ENCODE assay signal across 18 cellular contexts in the genomic region with DNA sequence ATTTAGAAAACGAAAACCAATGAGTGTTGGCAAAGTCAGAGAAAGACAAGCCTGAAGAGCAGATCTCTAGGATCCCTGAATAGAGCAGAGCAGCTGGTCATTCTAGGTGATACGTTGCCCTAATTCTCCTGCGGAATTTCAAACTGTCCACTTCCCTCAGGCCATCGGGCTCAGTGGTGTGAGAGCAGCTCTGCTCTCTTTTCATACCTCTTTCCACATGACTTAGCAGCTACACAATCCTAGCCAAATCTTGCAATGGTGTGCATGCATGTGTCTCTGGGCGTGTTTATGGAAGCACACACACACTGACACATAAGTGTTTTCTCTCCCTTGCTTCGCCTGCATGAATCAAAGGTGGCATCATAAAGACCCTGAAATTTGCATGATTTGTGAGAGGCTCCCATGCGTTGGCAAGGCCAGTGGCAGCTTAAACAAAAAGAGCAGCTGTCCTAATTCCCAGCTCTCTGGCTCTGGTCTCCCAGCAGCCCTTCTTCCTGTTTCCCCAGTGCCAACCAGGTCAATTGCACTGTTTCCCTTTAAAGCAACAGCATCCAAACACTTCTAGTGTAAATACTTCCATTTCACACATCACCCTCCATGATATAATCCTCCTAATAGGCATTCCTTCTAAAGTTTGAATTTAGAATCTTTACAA.
DNase-seq lines count a peak whose midpoint lies in the region; ATAC-seq, FAIRE-seq and TF ChIP-seq lines count a peak whose summit lies in the region.
"Had no signal": no experiment of that assay in that cellular context is flagged by ENCODE, and none has a peak within 500 bp of the region (broad histone marks: within the 10 kb centered on the region; RNA-seq: fewer than 3 reads in every experiment).

No MANE protein-coding gene starts in this region.

- TF ChIP-seq POLR2A in H1 (IDR thresholded peaks at IDR 0.05; ENCODE audit: control extremely low read depth in 1 of 2, low read depth in 2 of 2, low read length in 2 of 2): no peak

- TF ChIP-seq RAD21 in H1 (IDR thresholded peaks at IDR 0.05 in 1 of 2, conservative IDR thresholded peaks at IDR 0.05 in 1 of 2; ENCODE audit: low read depth in 2 of 2, low read length in 2 of 2): no peak

- H3K9me3 ChIP-seq in H1 (ENCODE audit: insufficient read depth in 2 of 2, low read depth in 1 of 2, low read length in 1 of 2) (no peaks in the 10 kb centered on the region), trophoblast cell (ENCODE audit: insufficient read depth, low read depth, low read length) (no peaks in the 10 kb centered on the region), left lung (no peaks in the 10 kb centered on the region)
- H3K9me3 ChIP-seq: gastroesophageal sphincter, right lobe of liver, testis had no signal

- H2BK120ac ChIP-seq in H1 (replicated peaks; ENCODE audit: low read depth, low read length) (no peak overlapping the region), trophoblast cell (ENCODE audit: insufficient read depth, low read length, poor library complexity) (no peak overlapping the region)

- H3K4ac ChIP-seq in H1 (replicated peaks; ENCODE audit: insufficient read length, low read depth, low read length) (no peak overlapping the region), trophoblast cell (ENCODE audit: low read depth, low read length) (no peak overlapping the region)

- peak; percentile 8 for DNase-seq in ELF-1 (ENCODE audit: low read depth, low spot score)
- DNase-seq in NCI-H526 treated with DMSO at 0.1 percent for 48 hours (lab: John Stamatoyannopoulos, UW): peak; percentile 76
- no peak for DNase-seq in H1 (ENCODE audit: low read depth in 1 of 2, low spot score in 2 of 2)
- DNase-seq in trophoblast cell: peak; percentile 70 to 84
- DNase-seq in iPS-NIHi11 (ENCODE audit: low spot score): no peak
- DNase-seq in left lung: no peak
- no peak for DNase-seq in NCI-H1417 treated with DMSO at 0.1 percent for 48 hours (lab: John Stamatoyannopoulos, UW)
- DNase-seq: activated CD4-positive, alpha-beta T cell treated with anti-CD3 and anti-CD28 coated beads for 4 hours; activated CD8-positive, alpha-beta memory T cell treated with anti-CD3 and anti-CD28 coated beads, Interleukin-2, amount 50 U/mL, for 4 hours; CD8-positive, alpha-beta T cell; central memory CD4-positive, alpha-beta T cell; left colon; right lobe of liver; testis had no signal

- H3K18ac ChIP-seq in H1 (ENCODE audit: extremely low read depth, low read length) (no peak overlapping the region), trophoblast cell (ENCODE audit: low read length) (no peak overlapping the region)

- no peak overlapping the region for H3K56ac ChIP-seq in H1 (replicated peaks; ENCODE audit: insufficient read length, low read depth, low read length)

- TF ChIP-seq CTCF in H1 (IDR thresholded peaks at IDR 0.05; ENCODE audit: control extremely low read depth in 1 of 3, insufficient read depth in 1 of 3, low read depth in 1 of 3, low read length in 3 of 3) (no peak), left lung (IDR thresholded peaks at IDR 0.05) (no peak)

- H2BK12ac ChIP-seq in H1 (ENCODE audit: low read depth, low read length) (no peak overlapping the region), trophoblast cell (ENCODE audit: low read length) (no peak overlapping the region)

- H4K8ac ChIP-seq in H1 (ENCODE audit: extremely low read depth, insufficient read depth, low read length) (no peak overlapping the region), trophoblast cell (ENCODE audit: low read depth, low read length) (no peak overlapping the region)

- no peak overlapping the region for H3K4me3 ChIP-seq in H1 (ENCODE audit: extremely low read depth in 1 of 4, insufficient read depth in 2 of 4, low read depth in 3 of 4, low read length in 4 of 4)
- H3K4me3 ChIP-seq in trophoblast cell (ENCODE audit: low read depth, low read length): no peak overlapping the region
- no peak overlapping the region for H3K4me3 ChIP-seq in left lung
- H3K4me3 ChIP-seq: gastroesophageal sphincter, right lobe of liver, testis had no signal

- no peak overlapping the region for H3K27ac ChIP-seq in H1 (ENCODE audit: low read depth, low read length)
- H3K27ac ChIP-seq in trophoblast cell (ENCODE audit: low read depth, low read length): no peak overlapping the region
- no peak overlapping the region for H3K27ac ChIP-seq in left lung
- H3K27ac ChIP-seq: gastroesophageal sphincter, HL-60, right lobe of liver, testis had no signal

- 88% methylated on average over 7 of the region's 7 CpGs; no CpG with 5 or more reads in 1 of the 2 experiments for WGBS in H1 (ENCODE audit: extremely low coverage in 1 of 2, insufficient coverage in 1 of 2, insufficient read length in 1 of 2, insufficient replicate concordance in 2 of 2, low coverage in 1 of 2, low lambda C conversion rate in 2 of 2, missing lambda C conversion rate in 1 of 2), 2 experiments
- no CpG with 5 or more reads among the region's 7 CpGs for WGBS in trophoblast cell (ENCODE audit: extremely low coverage, insufficient coverage, insufficient read length)

- H4K12ac ChIP-seq in trophoblast cell (ENCODE audit: low read depth, low read length): no peak overlapping the region

- H2BK5ac ChIP-seq in H1 (ENCODE audit: low read depth, low read length) (no peak overlapping the region), trophoblast cell (ENCODE audit: low read depth, low read length, poor library complexity) (no peak overlapping the region)

- H2BK20ac ChIP-seq in H1 (ENCODE audit: low read length): no peak overlapping the region

- no peak for ATAC-seq in left lung
- no peak for ATAC-seq in GM21381 (IDR thresholded peaks at IDR 0.05; ENCODE audit: unreplicated experiment)
- ATAC-seq: CD8-positive, alpha-beta T cell; gastroesophageal sphincter; left colon; right lobe of liver; stimulated activated memory B cell treated with anti-CD40 and anti-IgM and Interleukin-4, amounts not matched to agents 10 μg/mL and 1 μg/mL and 100 μg/mL, for 72 hours had no signal

- H2AK5ac ChIP-seq in H1 (ENCODE audit: low read depth, low read length): no peak overlapping the region
- H2AK5ac ChIP-seq in trophoblast cell (ENCODE audit: low read length): no peak overlapping the region

- H3K36me3 ChIP-seq in H1 (ENCODE audit: control insufficient read depth in 2 of 4, insufficient read depth in 4 of 4, low read length in 3 of 4) (no peaks in the 10 kb centered on the region), trophoblast cell (ENCODE audit: control insufficient read depth in 1 of 2, insufficient read depth in 2 of 2, low read length in 2 of 2) (no peaks in the 10 kb centered on the region), left lung (no peaks in the 10 kb centered on the region)
- H3K36me3 ChIP-seq: gastroesophageal sphincter, right lobe of liver had no signal

- FAIRE-seq in H1 (lab: Jason Lieb, UNC): no peak

- no peak overlapping the region for H3K4me2 ChIP-seq in H1 (ENCODE audit: insufficient read depth in 1 of 2, low read depth in 2 of 2, low read length in 2 of 2)
- no peak overlapping the region for H3K4me2 ChIP-seq in trophoblast cell (ENCODE audit: low read length)

- H2AFZ ChIP-seq in H1 (ENCODE audit: low read length) (peak overlapping the region; percentile 91), trophoblast cell (ENCODE audit: insufficient read depth, low read length, poor library complexity) (no peak overlapping the region)

- no peak for TF ChIP-seq EP300 in H1 (IDR thresholded peaks at IDR 0.05; ENCODE audit: borderline replicate concordance in 1 of 2, low read depth in 2 of 2, low read length in 2 of 2)

- no peak overlapping the region for H3K14ac ChIP-seq in H1 (ENCODE audit: insufficient read length)
- no peak overlapping the region for H3K14ac ChIP-seq in trophoblast cell (ENCODE audit: low read length)

- CTCF ChIA-PET in H1 (lab: Charles Lee; ENCODE audit: partially characterized antibody): no interaction called here

- H4K5ac ChIP-seq in H1 (ENCODE audit: insufficient read length, low read depth, low read length): no peak overlapping the region

- H3K9ac ChIP-seq in H1 (replicated peaks in 1 of 4; ENCODE audit: extremely low read depth in 1 of 4, low read depth in 3 of 4, low read length in 3 of 4) (no peak overlapping the region), trophoblast cell (ENCODE audit: low read length) (no peak overlapping the region)

- H3K4me1 ChIP-seq in H1 (replicated peaks in 1 of 4; ENCODE audit: control insufficient read depth in 3 of 4, insufficient read depth in 4 of 4, low read length in 3 of 4) (no peaks in the 10 kb centered on the region; a peak in 1 of 7 replicates), trophoblast cell (ENCODE audit: control insufficient read depth in 1 of 2, insufficient read depth in 2 of 2, low read length in 2 of 2) (peaks cover 6% of the 10 kb centered on the region in 2 experiments), left lung (no peaks in the 10 kb centered on the region)
- H3K4me1 ChIP-seq: gastroesophageal sphincter, right lobe of liver, testis had no signal

- POLR2A ChIA-PET in H1 (lab: Charles Lee; ENCODE audit: partially characterized antibody): no interaction called here

- H3K79me1 ChIP-seq in H1 (ENCODE audit: low read depth, low read length): no peaks in the 10 kb centered on the region
- H3K79me1 ChIP-seq in trophoblast cell (ENCODE audit: low read length): no peaks in the 10 kb centered on the region

- H4K20me1 ChIP-seq in H1 (replicated peaks in 1 of 2; ENCODE audit: control insufficient read depth in 1 of 2, insufficient read depth in 2 of 2, low read length in 2 of 2): no peaks in the 10 kb centered on the region

- no peak overlapping the region for H2BK15ac ChIP-seq in H1 (ENCODE audit: low read length)

- no peak overlapping the region for H3K23ac ChIP-seq in H1 (ENCODE audit: insufficient read length)
- no peak overlapping the region for H3K23ac ChIP-seq in trophoblast cell (ENCODE audit: low read length)

- no peaks in the 10 kb centered on the region for H3K23me2 ChIP-seq in H1 (ENCODE audit: low read depth, low read length)

- H3K79me2 ChIP-seq in H1 (ENCODE audit: control insufficient read depth in 1 of 2, insufficient read depth in 2 of 2, low read length in 2 of 2): no peaks in the 10 kb centered on the region
- no peaks in the 10 kb centered on the region for H3K79me2 ChIP-seq in trophoblast cell (ENCODE audit: control insufficient read depth, insufficient read depth, low read length, poor library complexity)

- no peak overlapping the region for H4K91ac ChIP-seq in H1 (replicated peaks; ENCODE audit: insufficient read length, low read length)
- H4K91ac ChIP-seq in trophoblast cell (ENCODE audit: low read depth, low read length): no peak overlapping the region

- H3K27me3 ChIP-seq in H1 (replicated peaks in 1 of 4; ENCODE audit: control insufficient read depth in 3 of 4, extremely low read depth in 1 of 4, insufficient read depth in 3 of 4, low read length in 3 of 4): no peaks in the 10 kb centered on the region
- no peaks in the 10 kb centered on the region for H3K27me3 ChIP-seq in trophoblast cell (ENCODE audit: insufficient read depth, low read length)
- H3K27me3 ChIP-seq in left lung: peaks cover 0 to 12% of the 10 kb centered on the region in 2 donors
- H3K27me3 ChIP-seq: right lobe of liver, testis had no signal

- intact Hi-C loops in left lung (cut with DNase I): no loop called here

TF ChIP-seq in H1, 55 proteins besides CTCF, POLR2A, EP300 and RAD21 (continues in another document):
- no peak for TF ChIP-seq CTBP2 (IDR thresholded peaks at IDR 0.05; ENCODE audit: borderline replicate concordance, insufficient read depth, insufficient read length, low read length)
- TF ChIP-seq SAP30 (IDR thresholded peaks at IDR 0.05; ENCODE audit: insufficient read depth, insufficient replicate concordance, low read length): no peak

Comparison
In these comparisons a context has a peak if more than half of its experiments do, and no peak if none do; other contexts are left out.
1. DNase-seq: peak in ELF-1 (single experiment), NCI-H526 treated with DMSO at 0.1 percent for 48 hours (single experiment) and trophoblast cell (2 of 2); none in H1 (0 of 2), iPS-NIHi11 (single experiment), left lung (0 of 2) and NCI-H1417 treated with DMSO at 0.1 percent for 48 hours (single experiment).